8 cellular contexts compared by ENCODE assay signal in genomic region chr10:73251683-73252444, GRCh38. TPM values are rescaled to one million over a fixed set of nuclear protein-coding genes. Genes with fewer than 3 reads are reported as not detected.
A peak's percentile ranks its signal among the peaks of the same experiment; 100 is the strongest.
DNase-seq lines count a peak whose midpoint lies in the region; ATAC-seq and TF ChIP-seq lines count a peak whose summit lies in the region.

No MANE protein-coding gene starts in this region.

- H3K4me1 Mint-ChIP-seq in endothelial cell (ENCODE audit: unreplicated experiment), result peaks cover 35% of the 10 kb centered on the region
- H3K4me1 Mint-ChIP-seq in naive thymus-derived CD8-positive, alpha-beta T cell, result peaks cover 6 to 56% (median 38%) of the 10 kb centered on the region in 4 donors

- POLR2A ChIA-PET in HCT116 (lab: Charles Lee), result interaction anchor here (3.5 kb wide), 2 partner anchors 10 to 12 kb away, joined by 13 to 16 read pairs; no protein-coding TSS in a partner anchor
- POLR2A ChIA-PET in naive thymus-derived CD8-positive, alpha-beta T cell (lab: Charles Lee), result interaction anchor here (0.6 to 1.7 kb wide), 8 partner anchors 11 to 991 kb away, joined by 3 to 5 read pairs (median 4); partner anchors contain the start of genes CFAP70 and PPP3CB

- H3K4me3 ChIP-seq in HCT116 (replicated peaks in 1 of 2; ENCODE audit: low read depth in 1 of 2, low read length in 2 of 2), result peak overlapping the region; percentile 83 to 100
- H3K4me3 ChIP-seq in SK-N-MC, result peak overlapping the region; percentile 92

- TSS peak; percentile 77 for BruUV-seq in HCT116 (replicated peaks; lab: Mats Ljungman, UMichigan)

- H3K27ac ChIP-seq in HCT116 (ENCODE audit: low read depth, low read length), result peak overlapping the region; percentile 69
- peak overlapping the region; percentile 81 for H3K27ac ChIP-seq in SK-N-MC

- DNase-seq in DMS114 treated with DMSO at 0.1 percent for 48 hours (lab: John Stamatoyannopoulos, UW; ENCODE audit: unreplicated experiment) (peak; percentile 28), HCT116 (ENCODE audit: low read depth, low spot score) (no peak), SK-N-MC (ENCODE audit: low read depth, low spot score) (no peak), endothelial cell (ENCODE audit: low spot score) (peak; percentile 5), NCI-H2196 (lab: John Stamatoyannopoulos, UW; ENCODE audit: unreplicated experiment) (no peak), NCI-H128 (lab: John Stamatoyannopoulos, UW; ENCODE audit: unreplicated experiment) (no peak), activated gamma-delta T cell (lab: John Stamatoyannopoulos, UW) (no peak)
- no peak for DNase-seq in naive thymus-derived CD8-positive, alpha-beta T cell

- peaks cover 16 to 38% of the 10 kb centered on the region in 2 experiments; a peak in 3 of 4 replicates for H3K4me1 ChIP-seq in HCT116 (ENCODE audit: control insufficient read depth in 1 of 2, insufficient read depth in 2 of 2, low read length in 2 of 2)

- peak overlapping the region; percentile 88 for H3K4me2 ChIP-seq in HCT116 (ENCODE audit: low read length)

- no peak for TF ChIP-seq RAD21 in HCT116 (IDR thresholded peaks at IDR 0.05; ENCODE audit: low read depth)

- peak overlapping the region; percentile 98 for H3K27ac Mint-ChIP-seq in endothelial cell (ENCODE audit: unreplicated experiment)
- peak overlapping the region; percentile 92 to 99 (median 96) for H3K27ac Mint-ChIP-seq in naive thymus-derived CD8-positive, alpha-beta T cell

- intact Hi-C loops in HCT116 (cut with micrococcal nuclease), result no loop called here

- H4K20me1 ChIP-seq in HCT116 (ENCODE audit: insufficient read depth), result no peaks in the 10 kb centered on the region

- ATAC-seq in HCT116, result peak; percentile 71
- peak in 1 of 2 donors; percentile 49 for ATAC-seq in naive thymus-derived CD8-positive, alpha-beta T cell

- no peak overlapping the region for H2AFZ ChIP-seq in HCT116 (ENCODE audit: low read depth, low read length, poor library complexity, severe bottlenecking)

- RAD21 ChIA-PET in HCT116 (lab: Charles Lee; ENCODE audit: low non-redundant PET in 1 of 2, low total read pairs in 2 of 2, uncharacterized antibody in 2 of 2, unreplicated experiment in 2 of 2), result no interaction called here

- H3K9ac ChIP-seq in HCT116 (ENCODE audit: low read length) (peak overlapping the region; percentile 94), SK-N-MC (ENCODE audit: insufficient read length) (peak overlapping the region; percentile 93)

- no peaks in the 10 kb centered on the region for H3K27me3 ChIP-seq in HCT116 (ENCODE audit: insufficient read depth, low read length)

- no peaks in the 10 kb centered on the region for H3K9me3 Mint-ChIP-seq in endothelial cell (ENCODE audit: unreplicated experiment)
- no peaks in the 10 kb centered on the region for H3K9me3 Mint-ChIP-seq in naive thymus-derived CD8-positive, alpha-beta T cell

- H3K4me3 Mint-ChIP-seq in endothelial cell (ENCODE audit: unreplicated experiment), result peak overlapping the region; percentile 99
- H3K4me3 Mint-ChIP-seq in naive thymus-derived CD8-positive, alpha-beta T cell, result peak overlapping the region; percentile 92 to 100 (median 98)

- TF ChIP-seq POLR2A in HCT116 (IDR thresholded peaks at IDR 0.05; ENCODE audit: borderline replicate concordance, extremely low read depth, insufficient read depth, insufficient read length), result no peak

- H3K79me2 ChIP-seq in HCT116 (ENCODE audit: insufficient read depth, low read length), result peaks cover 61% of the 10 kb centered on the region

- CTCF ChIA-PET in HCT116 (lab: Charles Lee), result no interaction called here

- no peaks in the 10 kb centered on the region for H3K9me3 ChIP-seq in HCT116 (ENCODE audit: control insufficient read depth in 1 of 2, insufficient read depth in 1 of 2, low read depth in 1 of 2, low read length in 2 of 2)
- H3K9me3 ChIP-seq in SK-N-MC (ENCODE audit: low read depth, low read length), result no peaks in the 10 kb centered on the region

- H3K36me3 ChIP-seq in HCT116 (ENCODE audit: control insufficient read depth in 1 of 2, insufficient read depth in 2 of 2, low read length in 2 of 2), result peaks cover 2 to 17% of the 10 kb centered on the region in 2 experiments
- H3K36me3 ChIP-seq in SK-N-MC (ENCODE audit: insufficient read depth, low read length), result peaks cover 11% of the 10 kb centered on the region; the same call in 1 of the 2 replicates

- H3K9me2 ChIP-seq in HCT116 (ENCODE audit: insufficient read depth), result no peaks in the 10 kb centered on the region

- peaks cover 7% of the 10 kb centered on the region for H3K27me3 Mint-ChIP-seq in endothelial cell (ENCODE audit: unreplicated experiment)
- no peaks in the 10 kb centered on the region for H3K27me3 Mint-ChIP-seq in naive thymus-derived CD8-positive, alpha-beta T cell

- TF ChIP-seq CTCF in HCT116 (IDR thresholded peaks at IDR 0.05 in 2 of 3, conservative IDR thresholded peaks at IDR 0.05 in 1 of 3; ENCODE audit: borderline replicate concordance in 1 of 3, insufficient read depth in 1 of 3, low read depth in 2 of 3, low read length in 2 of 3) (no peak), endothelial cell (IDR thresholded peaks at IDR 0.05; ENCODE audit: unreplicated experiment) (no peak)

- peaks cover 12% of the 10 kb centered on the region for H3K36me3 Mint-ChIP-seq in endothelial cell (ENCODE audit: low read depth, unreplicated experiment)
- peaks cover 0 to 23% (median 11%) of the 10 kb centered on the region in 3 donors for H3K36me3 Mint-ChIP-seq in naive thymus-derived CD8-positive, alpha-beta T cell

TF ChIP-seq in HCT116, 20 proteins besides CTCF, POLR2A, EP300 and RAD21:
- no peak for TF ChIP-seq POLR2AphosphoS5 (IDR thresholded peaks at IDR 0.05; ENCODE audit: low read depth, low read length)
- no peak for TF ChIP-seq ZNF274 (IDR thresholded peaks at IDR 0.05; ENCODE audit: low read depth, low read length)
- no peak for TF ChIP-seq CEBPB (IDR thresholded peaks at IDR 0.05; ENCODE audit: low read depth)
- TF ChIP-seq EZH2 (IDR thresholded peaks at IDR 0.05), result no peak
- TF ChIP-seq SP1 (IDR thresholded peaks at IDR 0.05; ENCODE audit: low read depth), result no peak
- TF ChIP-seq TCF7L2 (IDR thresholded peaks at IDR 0.05; ENCODE audit: borderline replicate concordance, extremely low read depth, insufficient read depth, insufficient read length), result no peak
- TF ChIP-seq YY1 (IDR thresholded peaks at IDR 0.05; ENCODE audit: extremely low read depth, insufficient replicate concordance, low read depth, low read length), result no peak
- TF ChIP-seq FOSL1 (IDR thresholded peaks at IDR 0.05; ENCODE audit: low read depth), result no peak
- TF ChIP-seq ZBTB33 (IDR thresholded peaks at IDR 0.05; ENCODE audit: extremely low read depth, insufficient replicate concordance, low read length), result no peak
- no peak for TF ChIP-seq SIN3A (IDR thresholded peaks at IDR 0.05; ENCODE audit: low read depth)
- TF ChIP-seq, protein P1, sequence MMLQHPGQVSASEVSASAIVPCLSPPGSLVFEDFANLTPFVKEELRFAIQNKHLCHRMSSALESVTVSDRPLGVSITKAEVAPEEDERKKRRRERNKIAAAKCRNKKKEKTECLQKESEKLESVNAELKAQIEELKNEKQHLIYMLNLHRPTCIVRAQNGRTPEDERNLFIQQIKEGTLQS (IDR thresholded peaks at IDR 0.05), result no peak

RNA-seq across cellular contexts. Expression of gene MRPS16, which starts 0.6 kb away (rescaled TPM):
- total RNA-seq in HCT116 (2021; ENCODE audit: unreplicated experiment), result 122 TPM
- 120 and 122 TPM in 2 replicates for polyA plus RNA-seq in HCT116 (2012)
- 78.6 TPM for total RNA-seq in endothelial cell (ENCODE audit: unreplicated experiment)
- total RNA-seq in naive thymus-derived CD8-positive, alpha-beta T cell, result 10 to 100 TPM; 51.3 to 54.3 TPM
- 100 to 1,000 TPM in 1 of 3 donors, 10 to 100 TPM in 2; 91.1 to 117 (median 92.4) TPM for polyA plus RNA-seq in naive thymus-derived CD8-positive, alpha-beta T cell

RNA-seq across cellular contexts. Expression of gene DNAJC9, which starts 4.8 kb away (rescaled TPM):
- total RNA-seq in HCT116 (2021; ENCODE audit: unreplicated experiment) (40.3 TPM), endothelial cell (ENCODE audit: unreplicated experiment) (24.5 TPM)
- polyA plus RNA-seq in HCT116 (2012), result 27.4 and 31.2 TPM in 2 replicates
- 10 to 100 TPM; 28.5 to 30.8 TPM for total RNA-seq in naive thymus-derived CD8-positive, alpha-beta T cell
- 10 to 100 TPM; 27.5 to 28.7 (median 27.6) TPM for polyA plus RNA-seq in naive thymus-derived CD8-positive, alpha-beta T cell

Comparison
In these comparisons a context has a peak if more than half of its experiments do, and no peak if none do; other contexts are left out.
1. DNase-seq: peak in DMS114 treated with DMSO at 0.1 percent for 48 hours (single experiment) and endothelial cell (single experiment); none in HCT116 (single experiment), SK-N-MC (single experiment), naive thymus-derived CD8-positive, alpha-beta T cell (0 of 10), NCI-H2196 (single experiment), NCI-H128 (single experiment) and activated gamma-delta T cell (single experiment).